ENCODE assay signal across 6 cellular contexts in genomic region chr17:44069974-44070454, GRCh38. TPM values are rescaled to one million over a fixed set of nuclear protein-coding genes. Genes with fewer than 3 reads are reported as not detected.
DNase-seq lines count a peak whose midpoint lies in the region; ATAC-seq, FAIRE-seq and TF ChIP-seq lines count a peak whose summit lies in the region.

No MANE protein-coding gene starts in this region.

- TF ChIP-seq CTCF in endothelial cell (IDR thresholded peaks at IDR 0.05; ENCODE audit: unreplicated experiment) = no peak

- H3K9ac ChIP-seq in ES-I3 (ENCODE audit: low read depth, low read length) (peak overlapping the region; percentile 88), skeletal muscle satellite cell (ENCODE audit: low read depth, low read length) (peak overlapping the region; percentile 80)

- H3K4me3 ChIP-seq in skeletal muscle satellite cell (ENCODE audit: low read length) = peak overlapping the region; percentile 62

- H3K27me3 ChIP-seq in skeletal muscle satellite cell (ENCODE audit: control insufficient read depth, insufficient read depth, low read length) = no peaks in the 10 kb centered on the region

- H3K4me1 Mint-ChIP-seq in endothelial cell (ENCODE audit: unreplicated experiment) = peaks cover 33% of the 10 kb centered on the region

- peaks cover 20% of the 10 kb centered on the region for H3K27me3 Mint-ChIP-seq in endothelial cell (ENCODE audit: unreplicated experiment)

- H3K9me3 Mint-ChIP-seq in endothelial cell (ENCODE audit: unreplicated experiment) = no peaks in the 10 kb centered on the region

- H3K36me3 ChIP-seq in ES-I3 (ENCODE audit: insufficient read depth, low read length) (no peaks in the 10 kb centered on the region), skeletal muscle satellite cell (ENCODE audit: insufficient read depth, low read length) (peaks cover 6% of the 10 kb centered on the region)

- H3K36me3 Mint-ChIP-seq in endothelial cell (ENCODE audit: low read depth, unreplicated experiment) = no peaks in the 10 kb centered on the region

- peak overlapping the region; percentile 79 for H3K4me2 ChIP-seq in skeletal muscle satellite cell (ENCODE audit: low read length)

- H3K27ac Mint-ChIP-seq in endothelial cell (ENCODE audit: unreplicated experiment) = peak overlapping the region; percentile 87

- DNase-seq in MV-4-11 (lab: John Stamatoyannopoulos, UW) = peak; percentile 37
- DNase-seq in endothelial cell (ENCODE audit: low spot score) = no peak
- no peak for DNase-seq in RCC 7860 (ENCODE audit: low spot score)

- H3K9me3 ChIP-seq in ES-I3 (ENCODE audit: control insufficient read depth, insufficient read depth, low read length) = no peaks in the 10 kb centered on the region
- H3K9me3 ChIP-seq in skeletal muscle satellite cell (replicated peaks; ENCODE audit: low read length) = no peaks in the 10 kb centered on the region

- no peak for FAIRE-seq in RCC 7860 (lab: Jason Lieb, UNC)

- ATAC-seq in HG03196 (IDR thresholded peaks at IDR 0.05; ENCODE audit: unreplicated experiment) = no peak

- H3K4me3 Mint-ChIP-seq in endothelial cell (ENCODE audit: unreplicated experiment) = peak overlapping the region; percentile 97

- H3K4me1 ChIP-seq in ES-I3 (ENCODE audit: insufficient read depth, low read length) = peaks cover 15% of the 10 kb centered on the region
- H3K4me1 ChIP-seq in skeletal muscle satellite cell (ENCODE audit: control insufficient read depth, insufficient read depth, low read length) = peaks cover 27% of the 10 kb centered on the region

RNA-seq across cellular contexts. Expression of gene G6PC3, which starts 0.5 kb away (rescaled TPM):
- 113 TPM for total RNA-seq in endothelial cell (ENCODE audit: unreplicated experiment)
- 29.7 and 40.2 TPM in 2 replicates for total RNA-seq in skeletal muscle satellite cell (2012; rRNA removed)

RNA-seq across cellular contexts. Expression of gene LSM12, which starts 3.5 kb away (rescaled TPM):
- 63.0 TPM for total RNA-seq in endothelial cell (ENCODE audit: unreplicated experiment)
- total RNA-seq in skeletal muscle satellite cell (2012; rRNA removed) = 76.6 and 79.7 TPM in 2 replicates

RNA-seq across cellular contexts. Expression of gene HDAC5, which starts 53.4 kb away (rescaled TPM):
- 51.4 TPM for total RNA-seq in endothelial cell (ENCODE audit: unreplicated experiment)
- 21.6 and 26.1 TPM in 2 replicates for total RNA-seq in skeletal muscle satellite cell (2012; rRNA removed)

RNA-seq across cellular contexts. Expression of gene TMEM101, which starts 55.3 kb away (rescaled TPM):
- 32.1 TPM for total RNA-seq in endothelial cell (ENCODE audit: unreplicated experiment)
- total RNA-seq in skeletal muscle satellite cell (2012; rRNA removed) = 33.9 and 39.8 TPM in 2 replicates
